In genomic region chr5:77086611-77087483, GRCh38 we compare ENCODE assay signal across 8 cellular contexts. TPM values are rescaled to one million over a fixed set of nuclear protein-coding genes. Genes with fewer than 3 reads are reported as not detected.
A peak's percentile ranks its signal among the peaks of the same experiment; 100 is the strongest.
DNase-seq lines count a peak whose midpoint lies in the region; ATAC-seq and TF ChIP-seq lines count a peak whose summit lies in the region.

Gene ZBED3 (minus strand): TSS chr5:77087285. CDS start chr5:77077878, 9,407 bp downstream.

- no peaks in the 10 kb centered on the region for H3K27me3 ChIP-seq in HAP-1 (ENCODE audit: low read depth)
- no peaks in the 10 kb centered on the region for H3K27me3 ChIP-seq in heart left ventricle
- H3K27me3 ChIP-seq in uterus: no peaks in the 10 kb centered on the region

- peak within 1 kb of the TSS; percentile 48 for H3K4me3 ChIP-seq in HAP-1
- H3K4me3 ChIP-seq in heart left ventricle: peak within 1 kb of the TSS; percentile 66 to 98 (median 87)
- peak within 1 kb of the TSS; percentile 62 to 83 for H3K4me3 ChIP-seq in uterus

- in situ Hi-C loops in HAP-1 (cut with MboI; ENCODE audit: low sequenced_read_pairs): no loop called here

- DNase-seq in HAP-1 (ENCODE audit: low spot score in 2 of 2): peak; percentile 81 to 83
- DNase-seq in NCI-H1048 (lab: John Stamatoyannopoulos, UW): peak; percentile 47
- peak; percentile 86 for DNase-seq in SW480 (ENCODE audit: low spot score)
- DNase-seq in amniotic epithelial cell (ENCODE audit: low read depth): peak; percentile 59
- peak; percentile 62 to 78 (median 66) for DNase-seq in heart left ventricle
- DNase-seq in pons (ENCODE audit: low spot score): peak; percentile 86
- DNase-seq in uterus: peak; percentile 77 to 78

- TF ChIP-seq POLR2A in heart left ventricle (IDR thresholded peaks at IDR 0.05): peak in 1 of 2 donors; percentile 31
- TF ChIP-seq POLR2A in uterus (IDR thresholded peaks at IDR 0.05): peak in 1 of 2 donors; percentile 5

- TF ChIP-seq CTCF in heart left ventricle (IDR thresholded peaks at IDR 0.05) (peak in 6 of 12 donors; percentile 14 to 34 (median 21)), uterus (IDR thresholded peaks at IDR 0.05) (peak in 2 of 4 experiments; percentile 16 to 19)

- H3K36me3 ChIP-seq in ES-I3 (ENCODE audit: insufficient read depth, low read length): no peaks in the 10 kb centered on the region
- peaks cover 7% of the 10 kb centered on the region; the same call in 1 of the 2 replicates for H3K36me3 ChIP-seq in HAP-1 (replicated peaks)
- H3K36me3 ChIP-seq in heart left ventricle: peaks cover 0 to 7% (median 0%) of the 10 kb centered on the region in 9 donors
- H3K36me3 ChIP-seq in uterus: no peaks in the 10 kb centered on the region

- H3K9me3 ChIP-seq in ES-I3 (ENCODE audit: control insufficient read depth, insufficient read depth, low read length) (peaks cover 2% of the 10 kb centered on the region; the same call in 1 of the 2 replicates), HAP-1 (no peaks in the 10 kb centered on the region), heart left ventricle (no peaks in the 10 kb centered on the region), uterus (no peaks in the 10 kb centered on the region)

- 0 to 1% (median 0%) methylated on average over 35 to 64 of the region's 64 CpGs for WGBS in heart left ventricle, 4 donors

- peak within 1 kb of the TSS; percentile 97 for H3K9ac ChIP-seq in ES-I3 (ENCODE audit: low read depth, low read length)

- H3K4me1 ChIP-seq in ES-I3 (ENCODE audit: insufficient read depth, low read length) (peaks cover 5% of the 10 kb centered on the region), HAP-1 (peaks cover 17% of the 10 kb centered on the region), heart left ventricle (peaks cover 0 to 22% (median 15%) of the 10 kb centered on the region in 12 donors), uterus (peaks cover 0 to 4% of the 10 kb centered on the region in 2 donors)

- H3K27ac ChIP-seq in heart left ventricle (peak within 1 kb of the TSS; percentile 81 to 95 (median 88)), uterus (peak within 1 kb of the TSS; percentile 93 to 97)

- intact Hi-C loops in heart left ventricle (cut with DNase I) (loop anchor here in 4 of 10 donors (5.0 kb wide), 1 partner anchor 405 kb away; the partner anchor contains the start of gene WDR41 (in 4 of the 4)), uterus (cut with DNase I; ENCODE audit: low total_unique reads) (no loop called here)

- ATAC-seq in heart left ventricle: peak; percentile 64 to 86 (median 80)

RNA-seq across cellular contexts. Expression of gene ZBED3, which starts in this region (rescaled TPM):
- total RNA-seq in heart left ventricle: 1 to 10 TPM; 3.7 to 8.1 (median 6.5) TPM
- 1 to 10 TPM; 2.8 to 3.0 TPM for polyA plus RNA-seq in heart left ventricle
- 10 to 100 TPM in 1 of 4 donors, 1 to 10 TPM in 3; 2.6 to 26.9 (median 4.7) TPM for total RNA-seq in uterus

Comparison
In these comparisons a context has a peak if more than half of its experiments do, and no peak if none do; other contexts are left out.
1. Peak in every context shown above with its lines: DNase-seq, ATAC-seq, H3K4me3 ChIP-seq and H3K27ac ChIP-seq.